8 cellular contexts compared by ENCODE assay signal in the genomic region with DNA sequence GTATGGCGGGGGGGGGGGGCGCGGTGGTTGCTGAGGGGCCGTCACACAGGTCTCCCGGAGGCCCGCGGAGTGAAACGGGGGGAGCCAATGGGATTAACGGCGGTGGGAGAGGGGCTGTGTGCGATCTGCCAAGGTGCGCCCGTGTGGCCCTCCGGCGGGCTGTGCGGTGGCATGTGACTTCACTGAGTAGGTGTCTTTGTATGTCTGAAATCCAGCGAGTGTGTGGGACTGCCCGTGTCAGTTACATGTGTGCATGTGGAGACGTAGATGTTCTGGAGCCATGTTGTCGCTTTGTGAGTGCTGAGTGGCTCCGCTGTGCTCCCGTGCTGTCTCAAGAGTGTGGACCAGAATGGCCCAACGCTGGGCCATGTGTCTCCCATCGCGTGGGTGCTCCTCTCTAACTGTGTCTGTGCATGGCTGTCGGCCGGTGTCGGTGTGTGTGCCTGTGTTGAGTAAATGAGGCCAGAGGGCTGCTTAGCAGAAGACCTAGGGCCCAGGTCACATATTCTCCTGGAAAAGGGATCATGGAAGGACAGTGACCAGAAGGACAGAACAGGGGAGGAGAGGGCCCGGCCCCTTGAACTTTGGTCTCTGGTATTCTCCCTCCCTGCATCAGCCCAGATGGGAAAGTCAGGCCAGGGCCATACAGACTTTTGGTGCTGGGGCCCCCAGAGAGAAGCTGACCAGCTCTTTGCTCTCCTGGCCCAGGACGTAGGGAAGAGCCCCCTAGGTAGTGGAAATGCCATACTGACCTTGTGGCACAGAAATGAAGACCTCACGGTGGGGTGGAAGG. TPM values are rescaled to one million over a fixed set of nuclear protein-coding genes. Genes with fewer than 3 reads are reported as not detected.
DNase-seq lines count a peak whose midpoint lies in the region; ATAC-seq and TF ChIP-seq lines count a peak whose summit lies in the region.

No MANE protein-coding gene starts in this region.

- DNase-seq in CD14-positive monocyte (ENCODE audit: low spot score) (no peak), MG63 (no peak), mesenchymal stem cell (peak; percentile 63), NCI-H524 treated with DMSO at 0.1 percent for 48 hours (lab: John Stamatoyannopoulos, UW) (no peak), NCI-H446 treated with DMSO at 0.1 percent for 48 hours (lab: John Stamatoyannopoulos, UW) (no peak)
- no peak for DNase-seq in central memory CD8-positive, alpha-beta T cell (ENCODE audit: low spot score in 2 of 2)

- H2BK120ac ChIP-seq in mesenchymal stem cell (ENCODE audit: low read depth, low read length) = no peak overlapping the region

- peak overlapping the region in 1 of 2 experiments; percentile 91 for H3K14ac ChIP-seq in mesenchymal stem cell (ENCODE audit: low read length in 2 of 2)

- no peak overlapping the region for H3K27ac ChIP-seq in mesenchymal stem cell (ENCODE audit: low read length, poor library complexity, severe bottlenecking)
- peak overlapping the region; percentile 81 for H3K27ac ChIP-seq in urinary bladder (ENCODE audit: low read depth)

- H2AFZ ChIP-seq in mesenchymal stem cell (ENCODE audit: low read depth, low read length) = no peak overlapping the region

- no peak for TF ChIP-seq CTCF in CD14-positive monocyte (IDR thresholded peaks at IDR 0.05)

- H2BK12ac ChIP-seq in mesenchymal stem cell (ENCODE audit: low read length in 2 of 2) = peak overlapping the region in 1 of 2 experiments; percentile 23

- H3K4me3 Mint-ChIP-seq in CD14-positive monocyte = peak overlapping the region; percentile 81 to 84
- peak overlapping the region; percentile 89 for H3K4me3 Mint-ChIP-seq in central memory CD8-positive, alpha-beta T cell

- H3K18ac ChIP-seq in mesenchymal stem cell (ENCODE audit: low read depth in 1 of 2, low read length in 2 of 2) = peak overlapping the region in 1 of 2 experiments; percentile 88

- H3K27me3 ChIP-seq in MG63 (no peaks in the 10 kb centered on the region), mesenchymal stem cell (ENCODE audit: control insufficient read depth in 1 of 2, insufficient read depth in 1 of 2, low read length in 2 of 2) (peaks cover under 1 to 3% of the 10 kb centered on the region in 2 experiments)

- H3K79me1 ChIP-seq in mesenchymal stem cell (replicated peaks; ENCODE audit: low read length, poor library complexity, severe bottlenecking) = peaks cover 6% of the 10 kb centered on the region

- H3K9ac ChIP-seq in mesenchymal stem cell (ENCODE audit: low read length) = peak overlapping the region; percentile 89

- peaks cover 53 to 78% (median 77%) of the 10 kb centered on the region in 3 donors for H3K27me3 Mint-ChIP-seq in CD14-positive monocyte (ENCODE audit: low read depth in 3 of 3)
- H3K27me3 Mint-ChIP-seq in central memory CD8-positive, alpha-beta T cell = peaks cover 21% of the 10 kb centered on the region

- peaks cover 8 to 19% of the 10 kb centered on the region in 2 donors for H3K36me3 Mint-ChIP-seq in CD14-positive monocyte
- peaks cover 7% of the 10 kb centered on the region for H3K36me3 Mint-ChIP-seq in central memory CD8-positive, alpha-beta T cell (ENCODE audit: insufficient read depth)

- no peak overlapping the region for H4K8ac ChIP-seq in mesenchymal stem cell (ENCODE audit: low read length)

- H3K27ac Mint-ChIP-seq in CD14-positive monocyte = peak overlapping the region in 2 of 7 donors; percentile 4 to 76
- H3K27ac Mint-ChIP-seq in central memory CD8-positive, alpha-beta T cell (ENCODE audit: low read depth) = peak overlapping the region; percentile 60

- H3K9me3 Mint-ChIP-seq in CD14-positive monocyte = peaks cover 0 to 9% (median 5%) of the 10 kb centered on the region in 7 donors
- no peaks in the 10 kb centered on the region for H3K9me3 Mint-ChIP-seq in central memory CD8-positive, alpha-beta T cell

- H3K4me3 ChIP-seq in MG63 (peak overlapping the region; percentile 90), mesenchymal stem cell (ENCODE audit: insufficient read depth in 1 of 2, low read depth in 1 of 2, low read length in 2 of 2) (peak overlapping the region; percentile 82 to 84), urinary bladder (ENCODE audit: low read depth, low read length) (peak overlapping the region; percentile 89)

- H3K4ac ChIP-seq in mesenchymal stem cell (ENCODE audit: low read depth in 1 of 2, low read length in 2 of 2) = peak overlapping the region in 1 of 2 experiments; percentile 13

- H3K4me2 ChIP-seq in mesenchymal stem cell (ENCODE audit: low read length, poor library complexity, severe bottlenecking) = peak overlapping the region; percentile 85

- intact Hi-C loops in CD14-positive monocyte (cut with micrococcal nuclease) = no loop called here

- H2BK5ac ChIP-seq in mesenchymal stem cell (ENCODE audit: low read depth, low read length, poor library complexity, severe bottlenecking) = no peak overlapping the region

- WGBS in mesenchymal stem cell = 3% methylated on average over 27 of the region's 31 CpGs
- 5% methylated on average over 31 of the region's 31 CpGs for WGBS in urinary bladder

- no peaks in the 10 kb centered on the region for H3K9me3 ChIP-seq in MG63
- H3K9me3 ChIP-seq in mesenchymal stem cell (ENCODE audit: control insufficient read depth, low read length) = no peaks in the 10 kb centered on the region

- H2BK15ac ChIP-seq in mesenchymal stem cell (ENCODE audit: low read depth, poor library complexity, severe bottlenecking) = no peak overlapping the region

- H3K23ac ChIP-seq in mesenchymal stem cell (ENCODE audit: low read length in 2 of 2) = peak overlapping the region in 1 of 2 experiments; percentile 23

- H3K36me3 ChIP-seq in MG63 (peaks cover 37% of the 10 kb centered on the region), mesenchymal stem cell (ENCODE audit: control insufficient read depth in 1 of 2, insufficient read depth in 2 of 2, low read depth in 1 of 2, low read length in 2 of 2) (peaks cover 18 to 31% of the 10 kb centered on the region in 2 experiments), urinary bladder (ENCODE audit: insufficient read depth) (no peaks in the 10 kb centered on the region)

- H3K4me1 ChIP-seq in mesenchymal stem cell (ENCODE audit: control insufficient read depth, insufficient read depth, low read depth, low read length) (peaks cover 36% of the 10 kb centered on the region), urinary bladder (ENCODE audit: insufficient read depth) (no peaks in the 10 kb centered on the region)

- ATAC-seq in central memory CD8-positive, alpha-beta T cell (replicated peaks; ENCODE audit: extremely low read depth, poor library complexity, severe bottlenecking) = no peak
- no peak for ATAC-seq in HG02970 (IDR thresholded peaks at IDR 0.05; ENCODE audit: low FRiP score, unreplicated experiment)

- no peak overlapping the region for H2AK5ac ChIP-seq in mesenchymal stem cell (ENCODE audit: low read length, severe bottlenecking)

- H4K91ac ChIP-seq in mesenchymal stem cell (ENCODE audit: low read length) = peak overlapping the region; percentile 14

- H3K4me1 Mint-ChIP-seq in CD14-positive monocyte = peaks cover 59% of the 10 kb centered on the region
- H3K4me1 Mint-ChIP-seq in central memory CD8-positive, alpha-beta T cell = peaks cover 63% of the 10 kb centered on the region

RNA-seq across cellular contexts. Expression of a gene that starts 1.6 kb away (rescaled TPM):
- polyA plus RNA-seq in CD14-positive monocyte = 1 to 10 TPM; 2.4 to 2.6 TPM
- total RNA-seq in MG63 (2014; rRNA removed; shearing (Covaris generic); ENCODE audit: low replicate concordance) = 272 and 328 TPM in 2 replicates
- 525 TPM for polyA plus RNA-seq in mesenchymal stem cell (2013, experiment 1 of 2)
- 500 TPM for polyA plus RNA-seq in mesenchymal stem cell (2013, experiment 2 of 2)
- total RNA-seq in urinary bladder = 62.4 TPM
- 619 TPM for polyA plus RNA-seq in urinary bladder

RNA-seq across cellular contexts. Expression of a gene that starts 4.5 kb away (rescaled TPM):
- not detected for polyA plus RNA-seq in CD14-positive monocyte
- 0.17 TPM in 1 of 2 replicates, not detected in the other for total RNA-seq in MG63 (2014; rRNA removed; shearing (Covaris generic); ENCODE audit: low replicate concordance)
- 0.23 TPM for polyA plus RNA-seq in mesenchymal stem cell (2013, experiment 1 of 2)
- 0.23 TPM for polyA plus RNA-seq in mesenchymal stem cell (2013, experiment 2 of 2)
- 0.21 TPM for total RNA-seq in urinary bladder
- 1.6 TPM for polyA plus RNA-seq in urinary bladder

RNA-seq across cellular contexts. Expression of a gene that starts 14.8 kb away (rescaled TPM):
- polyA plus RNA-seq in CD14-positive monocyte = 100 to 1,000 TPM; 113 to 140 TPM
- 178 and 274 TPM in 2 replicates for total RNA-seq in MG63 (2014; rRNA removed; shearing (Covaris generic); ENCODE audit: low replicate concordance)
- polyA plus RNA-seq in mesenchymal stem cell (2013, experiment 1 of 2) = 221 TPM
- 224 TPM for polyA plus RNA-seq in mesenchymal stem cell (2013, experiment 2 of 2)
- 51.0 TPM for total RNA-seq in urinary bladder
- 240 TPM for polyA plus RNA-seq in urinary bladder

RNA-seq across cellular contexts. Expression of a gene that starts 21.5 kb away (rescaled TPM):
- 100 to 1,000 TPM; 269 to 371 TPM for polyA plus RNA-seq in CD14-positive monocyte
- not detected in 2 replicates for total RNA-seq in MG63 (2014; rRNA removed; shearing (Covaris generic); ENCODE audit: low replicate concordance)
- 1.8 TPM for polyA plus RNA-seq in mesenchymal stem cell (2013, experiment 1 of 2)
- polyA plus RNA-seq in mesenchymal stem cell (2013, experiment 2 of 2) = 2.1 TPM
- total RNA-seq in urinary bladder = 11.5 TPM
- polyA plus RNA-seq in urinary bladder = 21.5 TPM

RNA-seq across cellular contexts. Expression of a gene that starts 43.9 kb away (rescaled TPM):
- polyA plus RNA-seq in CD14-positive monocyte = 10 to 100 TPM; 70.1 to 77.1 TPM
- total RNA-seq in MG63 (2014; rRNA removed; shearing (Covaris generic); ENCODE audit: low replicate concordance) = 91.3 and 125 TPM in 2 replicates
- polyA plus RNA-seq in mesenchymal stem cell (2013, experiment 1 of 2) = 65.6 TPM
- polyA plus RNA-seq in mesenchymal stem cell (2013, experiment 2 of 2) = 66.6 TPM
- total RNA-seq in urinary bladder = 35.6 TPM
- polyA plus RNA-seq in urinary bladder = 88.2 TPM
